ENCODE assay signal across 22 cellular contexts in genomic region chr6:123668965-123669591, GRCh38. TPM values are rescaled to one million over a fixed set of nuclear protein-coding genes. Genes with fewer than 3 reads are reported as not detected.
"Had no signal": no experiment of that assay in that cellular context is flagged by ENCODE, and none has a peak within 500 bp of the region (broad histone marks: within the 10 kb centered on the region; RNA-seq: fewer than 3 reads in every experiment).

No MANE protein-coding gene starts in this region.

- H3K27me3 ChIP-seq: esophagus squamous epithelium, heart left ventricle, pancreas, suprapubic skin, thyroid gland, upper lobe of right lung, vagina had no signal

- H3K9me3 ChIP-seq: esophagus squamous epithelium, mucosa of descending colon, pancreas, suprapubic skin, thyroid gland, upper lobe of right lung, vagina had no signal

- H3K36me3 ChIP-seq: esophagus squamous epithelium, heart left ventricle, pancreas, suprapubic skin, thyroid gland, upper lobe of right lung, vagina had no signal

- ATAC-seq: heart left ventricle; left lobe of liver; mucosa of descending colon; naive thymus-derived CD8-positive, alpha-beta T cell; pancreas; stimulated activated naive CD8-positive, alpha-beta T cell treated with anti-CD3 and anti-CD28 coated beads, Interleukin-15, Interleukin-2, amounts not matched to agents 100 U/mL and 50 U/mL, for 24 hours; upper lobe of right lung had no signal

- H3K27ac ChIP-seq: epithelial cell of prostate, esophagus squamous epithelium, heart left ventricle, pancreas, suprapubic skin, thyroid gland, upper lobe of right lung, vagina had no signal

- H3K4me1 ChIP-seq: esophagus squamous epithelium, pancreas, suprapubic skin, thyroid gland, upper lobe of right lung, vagina had no signal

- DNase-seq: effector memory CD4-positive, alpha-beta T cell; esophagus squamous epithelium; foreskin melanocyte; heart left ventricle; hippocampal formation; kidney glomerular epithelial cell; mammary epithelial cell; mucosa of descending colon; naive thymus-derived CD8-positive, alpha-beta T cell; occipital lobe; pancreas; right cardiac atrium; small intestine; stimulated activated CD4-positive, alpha-beta T cell treated with anti-CD3 and anti-CD28 coated beads, Interleukin-2, amount 100 ng/mL, for 48 hours; stimulated activated naive CD8-positive, alpha-beta T cell treated with anti-CD3 and anti-CD28 coated beads, Interleukin-15, Interleukin-2, amounts not matched to agents 100 U/mL and 50 U/mL, for 24 hours; thyroid gland; upper lobe of right lung had no signal

- H3K4me3 ChIP-seq: esophagus squamous epithelium, heart left ventricle, mucosa of descending colon, pancreas, suprapubic skin, thyroid gland, upper lobe of right lung, vagina had no signal

RNA-seq across cellular contexts. Expression of gene TRDN, which starts 32.3 kb away (rescaled TPM):
- total RNA-seq: esophagus squamous epithelium; left lobe of liver; mammary epithelial cell; naive thymus-derived CD8-positive, alpha-beta T cell; suprapubic skin; thyroid gland; upper lobe of right lung; vagina had no signal
- polyA plus RNA-seq: mammary epithelial cell; naive thymus-derived CD8-positive, alpha-beta T cell; neural cell had no signal
